ENCODE assay signal across 8 cellular contexts in the genomic region with DNA sequence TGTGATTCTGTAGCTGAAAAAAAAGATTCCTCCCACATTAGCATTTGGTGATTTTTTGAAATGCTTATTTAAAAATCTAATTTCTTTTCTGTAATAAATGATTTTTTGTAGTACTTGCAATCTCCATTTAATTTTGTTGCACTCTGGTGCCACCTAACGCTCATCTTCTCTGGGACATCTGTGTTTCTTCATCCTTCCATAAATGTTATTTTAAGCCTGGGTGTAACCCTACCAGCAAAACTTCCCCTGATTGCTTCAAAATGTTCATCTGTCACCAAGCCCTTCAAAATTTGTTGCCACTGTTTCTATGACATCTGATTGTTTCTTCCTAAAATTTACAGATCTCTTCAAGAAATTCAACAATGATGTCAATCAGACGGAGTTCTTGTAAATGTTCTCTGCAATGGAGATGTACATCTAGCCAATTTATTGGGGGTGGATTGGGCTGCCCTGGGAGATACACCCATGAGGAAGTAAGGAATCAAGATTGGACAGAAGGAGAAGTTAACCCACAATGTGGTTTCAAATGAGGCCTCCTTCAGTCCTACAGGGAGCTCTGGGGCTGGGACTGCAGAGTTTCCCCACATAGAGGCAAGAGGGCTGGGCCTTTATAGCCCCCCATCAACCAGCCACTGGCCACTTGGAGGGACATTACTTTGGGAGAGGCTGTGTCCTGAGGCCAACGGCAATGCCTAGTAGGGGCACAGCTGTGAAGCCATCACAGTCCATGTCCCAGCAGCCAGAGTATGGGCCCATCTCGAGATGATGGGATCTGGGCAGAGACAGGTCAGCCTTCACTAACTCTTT. TPM values are rescaled to one million over a fixed set of nuclear protein-coding genes. Genes with fewer than 3 reads are reported as not detected.
A peak's percentile ranks its signal among the peaks of the same experiment; 100 is the strongest.
DNase-seq lines count a peak whose midpoint lies in the region; ATAC-seq and TF ChIP-seq lines count a peak whose summit lies in the region.

No MANE protein-coding gene starts in this region.

- H3K79me2 ChIP-seq in PC-3 (ENCODE audit: low read length): no peaks in the 10 kb centered on the region

- H3K9me3 ChIP-seq in PC-3 (ENCODE audit: low read length): no peaks in the 10 kb centered on the region
- H3K9me3 ChIP-seq in spleen: no peaks in the 10 kb centered on the region
- H3K9me3 ChIP-seq in CD8-positive, alpha-beta memory T cell (ENCODE audit: low read length): no peaks in the 10 kb centered on the region

- peak; percentile 55 for ATAC-seq in PC-3
- ATAC-seq in HG02870 (IDR thresholded peaks at IDR 0.05; ENCODE audit: unreplicated experiment): no peak
- ATAC-seq in GM21381 (IDR thresholded peaks at IDR 0.05; ENCODE audit: unreplicated experiment): no peak

- no peak overlapping the region for H2AFZ ChIP-seq in PC-3 (ENCODE audit: low read length)

- WGBS in spleen, 5 donors: 54 to 69% (median 60%) methylated on average over 4 of the region's 4 CpGs

- TF ChIP-seq POLR2A in erythroblast (IDR thresholded peaks at IDR 0.05; ENCODE audit: low read length): no peak
- no peak for TF ChIP-seq POLR2A in spleen (IDR thresholded peaks at IDR 0.05)

- H3K27ac ChIP-seq in 22Rv1: no peak overlapping the region
- H3K27ac ChIP-seq in PC-3 (ENCODE audit: low read length): no peak overlapping the region
- no peak overlapping the region for H3K27ac ChIP-seq in spleen
- no peak overlapping the region for H3K27ac ChIP-seq in CD8-positive, alpha-beta memory T cell (ENCODE audit: low read depth, low read length)

- TF ChIP-seq CTCF in 22Rv1 (IDR thresholded peaks at IDR 0.05): peak; percentile 77
- peak; percentile 43 for TF ChIP-seq CTCF in GM12865 (IDR thresholded peaks at IDR 0.05; ENCODE audit: insufficient read depth, low read depth, low read length, missing control alignments)
- peak; percentile 63 for TF ChIP-seq CTCF in PC-3 (conservative IDR thresholded peaks at IDR 0.05; ENCODE audit: low read depth, low read length)
- TF ChIP-seq CTCF in spleen (IDR thresholded peaks at IDR 0.05 in 8 of 11, conservative IDR thresholded peaks at IDR 0.05 in 3 of 11): peak in 8 of 11 experiments; percentile 10 to 42 (median 22)

- DNase-seq in GM12865 (ENCODE audit: low read depth): peak; percentile 45
- peak; percentile 50 for DNase-seq in PC-3
- DNase-seq in erythroblast (lab: John Stamatoyannopoulos, UW): peak; percentile 42 to 52
- no peak for DNase-seq in spleen
- no peak for DNase-seq in CD8-positive, alpha-beta memory T cell

- H3K36me3 ChIP-seq in PC-3 (ENCODE audit: low read depth, low read length) (no peaks in the 10 kb centered on the region), spleen (no peaks in the 10 kb centered on the region)
- H3K36me3 ChIP-seq in CD8-positive, alpha-beta memory T cell (ENCODE audit: insufficient read depth, low read length): no peaks in the 10 kb centered on the region

- H3K27me3 ChIP-seq in PC-3 (ENCODE audit: low read length) (peaks cover 4% of the 10 kb centered on the region; the same call in 1 of the 2 replicates), spleen (replicated peaks in 1 of 7) (no peaks in the 10 kb centered on the region)
- no peaks in the 10 kb centered on the region for H3K27me3 ChIP-seq in CD8-positive, alpha-beta memory T cell (ENCODE audit: insufficient read depth, low read length, poor library complexity, severe bottlenecking)

- H3K4me2 ChIP-seq in PC-3 (ENCODE audit: low read length): no peak overlapping the region

- no TSS peak for BruUV-seq in PC-3 (replicated peaks; lab: Mats Ljungman, UMichigan)

- no peaks in the 10 kb centered on the region for H4K20me1 ChIP-seq in PC-3 (ENCODE audit: low read length)

- H3K4me1 ChIP-seq in PC-3 (ENCODE audit: insufficient read depth, low read length): no peaks in the 10 kb centered on the region
- peaks cover 0 to 5% (median 0%) of the 10 kb centered on the region in 6 donors for H3K4me1 ChIP-seq in spleen
- no peaks in the 10 kb centered on the region for H3K4me1 ChIP-seq in CD8-positive, alpha-beta memory T cell (ENCODE audit: insufficient read depth, low read length)

- peaks cover 0 to 4% of the 10 kb centered on the region in 2 donors for H3K27me3 Mint-ChIP-seq in CD8-positive, alpha-beta memory T cell

- POLR2A ChIA-PET in PC-3 (lab: Charles Lee; ENCODE audit: unreplicated experiment): no interaction called here
- POLR2A ChIA-PET in CD8-positive, alpha-beta memory T cell (lab: Charles Lee): no interaction called here

- no peaks in the 10 kb centered on the region for H3K9me3 Mint-ChIP-seq in CD8-positive, alpha-beta memory T cell

- intact Hi-C loops in PC-3 (cut with micrococcal nuclease): loop anchor here (1.0 kb wide), 1 partner anchor 293 kb away; no protein-coding TSS in a partner anchor
- intact Hi-C loops in spleen (cut with DNase I; ENCODE audit: low total_unique reads): no loop called here

- CTCF ChIA-PET in PC-3 (lab: Charles Lee): no interaction called here
- CTCF ChIA-PET in CD8-positive, alpha-beta memory T cell (lab: Charles Lee): no interaction called here

- H3F3A ChIP-seq in PC-3 (ENCODE audit: low read length, unreplicated experiment): no peaks in the 10 kb centered on the region

- H3K4me3 Mint-ChIP-seq in CD8-positive, alpha-beta memory T cell: no peak overlapping the region

- H3K4me3 ChIP-seq in GM12865 (ENCODE audit: low read depth, low read length) (no peak overlapping the region), PC-3 (ENCODE audit: low read length) (no peak overlapping the region), spleen (no peak overlapping the region)
- no peak overlapping the region for H3K4me3 ChIP-seq in CD8-positive, alpha-beta memory T cell (ENCODE audit: low read length)

- H3K9me2 ChIP-seq in PC-3 (replicated peaks; ENCODE audit: low read length): no peaks in the 10 kb centered on the region

- no peak overlapping the region for H3K9ac ChIP-seq in PC-3 (ENCODE audit: low read length)

- no peaks in the 10 kb centered on the region for H3K36me3 Mint-ChIP-seq in CD8-positive, alpha-beta memory T cell

- H3K4me1 Mint-ChIP-seq in CD8-positive, alpha-beta memory T cell: no peaks in the 10 kb centered on the region

- no peak overlapping the region for H3K27ac Mint-ChIP-seq in CD8-positive, alpha-beta memory T cell

RNA-seq across cellular contexts. Expression of gene MCTP1, which starts 23.3 kb away (rescaled TPM):
- 4.8 and 7.5 TPM in 2 replicates for total RNA-seq in PC-3 (2014; rRNA removed)
- total RNA-seq in spleen: 10 to 100 TPM; 22.1 to 57.2 (median 39.3) TPM
- 1 to 10 TPM; 1.2 to 4.6 (median 1.8) TPM for polyA plus RNA-seq in spleen
- total RNA-seq in CD8-positive, alpha-beta memory T cell: under 1 TPM; 0.51 to 0.55 TPM
- 0.92 TPM for polyA plus RNA-seq in CD8-positive, alpha-beta memory T cell

Comparison
In these comparisons a context has a peak if more than half of its experiments do, and no peak if none do; other contexts are left out.
1. CTCF ChIP-seq: peak in every context shown above with its lines; median percentile 77 in 22Rv1; 63 in PC-3; 43 in GM12865; 22 in spleen.
2. DNase-seq: peak in GM12865 (single experiment), PC-3 (single experiment) and erythroblast (2 of 2); none in spleen (single experiment) and CD8-positive, alpha-beta memory T cell (0 of 5).